Comparison of ENCODE assay signal across 1 cellular context in genomic region chr1:233395852-233396646, GRCh38.
TF ChIP-seq lines count a peak whose summit lies in the region.

No MANE protein-coding gene starts in this region.

TF ChIP-seq in GM23338, 12 proteins besides CTCF, POLR2A, EP300 and RAD21 (continued from another document):
- TF ChIP-seq ZNF462 (CRISPR knock-in tag; IDR thresholded peaks at IDR 0.05): no peak
- no peak for TF ChIP-seq CREB1 (CRISPR knock-in tag; IDR thresholded peaks at IDR 0.05; ENCODE audit: low read depth)
- no peak for TF ChIP-seq JUNB (IDR thresholded peaks at IDR 0.05; ENCODE audit: unreplicated experiment)
